ENCODE assay signal across 9 cellular contexts in genomic region chr6:129575378-129576118, GRCh38.
DNase-seq lines count a peak whose midpoint lies in the region; ATAC-seq and TF ChIP-seq lines count a peak whose summit lies in the region.
"Had no signal": no experiment of that assay in that cellular context is flagged by ENCODE, and none has a peak within 500 bp of the region (broad histone marks: within the 10 kb centered on the region; RNA-seq: fewer than 3 reads in every experiment).

No MANE protein-coding gene starts in this region.

- H3K27me3 ChIP-seq in adrenal gland (no peaks in the 10 kb centered on the region), left ventricle myocardium inferior (ENCODE audit: low read depth) (no peaks in the 10 kb centered on the region)
- H3K27me3 ChIP-seq: BLaER1 treated with 17β-estradiol and CSF1 and Interleukin-3, amounts not matched to agents 10 nM and 100 nM had no signal

- no peaks in the 10 kb centered on the region for H3K9me3 ChIP-seq in adrenal gland (replicated peaks in 1 of 3)
- peaks cover 14% of the 10 kb centered on the region for H3K9me3 ChIP-seq in left ventricle myocardium inferior (replicated peaks)

- TF ChIP-seq POLR2A in adrenal gland (IDR thresholded peaks at IDR 0.05) = no peak

- no peaks in the 10 kb centered on the region for H3K4me1 ChIP-seq in adrenal gland (replicated peaks in 1 of 2)
- H3K4me1 ChIP-seq in left ventricle myocardium inferior = peaks cover 3% of the 10 kb centered on the region

- intact Hi-C loops in adrenal gland (cut with DNase I) (loop anchor here in 1 of 2 donors (5.0 kb wide), 1 partner anchor 78 kb away; no protein-coding TSS in a partner anchor), left ventricle myocardium inferior (cut with micrococcal nuclease) (no loop called here), sciatic nerve (cut with DNase I) (no loop called here)

- H3K36me3 ChIP-seq in adrenal gland (replicated peaks in 1 of 2) (peaks cover 0 to 7% of the 10 kb centered on the region in 2 donors), left ventricle myocardium inferior (peaks cover 2% of the 10 kb centered on the region)

- ATAC-seq in sciatic nerve (peak; percentile 84), GM21528 (IDR thresholded peaks at IDR 0.05; ENCODE audit: low FRiP score, unreplicated experiment) (no peak)

- H3K4me3 ChIP-seq in adrenal gland (peak overlapping the region in 1 of 4 donors; percentile 5), left ventricle myocardium inferior (peak overlapping the region; percentile 50)
- H3K4me3 ChIP-seq: BLaER1 treated with 17β-estradiol and CSF1 and Interleukin-3, amounts not matched to agents 10 nM and 100 nM had no signal

- WGBS in adrenal gland, 4 donors = 26 to 32% (median 29%) methylated on average over 10 of the region's 10 CpGs

- peak; percentile 4 for DNase-seq in NCI-H1092 treated with DMSO at 0.1 percent for 48 hours (lab: John Stamatoyannopoulos, UW)
- no peak for DNase-seq in NCI-H1092 (lab: John Stamatoyannopoulos, UW)
- DNase-seq in NCI-H146 treated with DMSO at 0.1 percent for 48 hours (lab: John Stamatoyannopoulos, UW; ENCODE audit: unreplicated experiment) = peak; percentile 13
- DNase-seq in adrenal gland = peak in 3 of 7 donors; percentile 16 to 35 (median 27)
- no peak for DNase-seq in left ventricle myocardium inferior
- DNase-seq in sciatic nerve (ENCODE audit: low spot score) = no peak
- DNase-seq in activated T-cell treated with anti-CD3 and anti-CD28 coated beads, Interleukin-2, amount 50 U/mL, for 48 hours = no peak

- peak; percentile 49 to 80 (median 72) for TF ChIP-seq CTCF in adrenal gland (IDR thresholded peaks at IDR 0.05)
- peak; percentile 77 for TF ChIP-seq CTCF in left ventricle myocardium inferior (IDR thresholded peaks at IDR 0.05; ENCODE audit: borderline replicate concordance)

- H3K27ac ChIP-seq in adrenal gland = no peak overlapping the region
- no peak overlapping the region for H3K27ac ChIP-seq in left ventricle myocardium inferior (replicated peaks)
- H3K27ac ChIP-seq: BLaER1 treated with 17β-estradiol and CSF1 and Interleukin-3, amounts not matched to agents 10 nM and 100 nM had no signal

Comparison
In these comparisons a context has a peak if more than half of its experiments do, and no peak if none do; other contexts are left out.
1. DNase-seq: peak in NCI-H1092 treated with DMSO at 0.1 percent for 48 hours (single experiment) and NCI-H146 treated with DMSO at 0.1 percent for 48 hours (single experiment); none in NCI-H1092 (single experiment), left ventricle myocardium inferior (single experiment), sciatic nerve (single experiment) and activated T-cell treated with anti-CD3 and anti-CD28 coated beads, Interleukin-2, amount 50 U/mL, for 48 hours (0 of 2).